ENCODE assay signal across 13 cellular contexts in genomic region chr5:68243681-68244080, GRCh38. TPM values are rescaled to one million over a fixed set of nuclear protein-coding genes. Genes with fewer than 3 reads are reported as not detected.
DNase-seq lines count a peak whose midpoint lies in the region; ATAC-seq and TF ChIP-seq lines count a peak whose summit lies in the region.
"Had no signal": no experiment of that assay in that cellular context is flagged by ENCODE, and none has a peak within 500 bp of the region (broad histone marks: within the 10 kb centered on the region; RNA-seq: fewer than 3 reads in every experiment).

No MANE protein-coding gene starts in this region.

- peaks cover 5% of the 10 kb centered on the region for H3F3A ChIP-seq in SK-N-SH (replicated peaks; ENCODE audit: insufficient read depth)

- POLR2A ChIA-PET in SK-N-SH (lab: Yijun Ruan, JAX) = no interaction called here

- H3K36me3 ChIP-seq in KOPT-K1 (ENCODE audit: insufficient read depth, low read length) = peaks cover 3% of the 10 kb centered on the region; the same call in 1 of the 2 replicates
- no peaks in the 10 kb centered on the region for H3K36me3 ChIP-seq in osteoblast (ENCODE audit: insufficient read depth, low read length)
- H3K36me3 ChIP-seq in SK-N-SH (replicated peaks in 1 of 2; ENCODE audit: control insufficient read depth in 1 of 2, insufficient read depth in 2 of 2, low read length in 1 of 2) = peaks cover 7 to 13% of the 10 kb centered on the region in 2 experiments
- H3K36me3 ChIP-seq: colonic mucosa had no signal

- CTCF ChIA-PET in SK-N-SH (lab: Yijun Ruan, JAX) = interaction anchor here (1.4 to 2.0 kb wide), 3 partner anchors 9 to 998 kb away, joined by 3 to 4 read pairs (median 4); no protein-coding TSS in a partner anchor

- peak in 2 of 3 experiments; percentile 9 to 54 for DNase-seq in NCI-H1417 (lab: John Stamatoyannopoulos, UW)
- DNase-seq in NCI-H1417 treated with DMSO at 0.1 percent for 48 hours (lab: John Stamatoyannopoulos, UW) = no peak
- no peak for DNase-seq in activated T-helper 2 cell treated with anti-CD3 and anti-CD28 coated beads, Interferon-gamma antibody, Interleukin-2, Interleukin-4, amounts not matched to agents 10 μg/mL and 5 μg/mL and 100 μg/mL, durations not matched to agents 14 hours and 24 hours and 36 hours (ENCODE audit: low spot score)
- DNase-seq in osteoblast (ENCODE audit: insufficient read length, low spot score, missing footprints) = no peak
- DNase-seq in SK-N-SH = no peak
- DNase-seq: colonic mucosa, NCI-H82 had no signal

- WGBS in SK-N-SH (ENCODE audit: low lambda C conversion rate) = 91% methylated on average over 2 of the region's 2 CpGs

- H3K4me1 Mint-ChIP-seq in activated T-helper 2 cell treated with anti-CD3 and anti-CD28 coated beads, Interferon-gamma antibody, Interleukin-2, Interleukin-4, amounts not matched to agents 10 μg/mL and 5 μg/mL and 100 μg/mL, durations not matched to agents 14 hours and 24 hours and 36 hours (ENCODE audit: low read depth) = peaks cover 55% of the 10 kb centered on the region

- H3K4me1 ChIP-seq in osteoblast (ENCODE audit: insufficient read depth, low read length) (peaks cover 42% of the 10 kb centered on the region), SK-N-SH (ENCODE audit: control insufficient read depth in 1 of 2, insufficient read depth in 2 of 2, low read depth in 1 of 2, low read length in 1 of 2) (peaks cover 16 to 18% of the 10 kb centered on the region in 2 experiments)
- H3K4me1 ChIP-seq: A549 had no signal

- intact Hi-C loops in activated T-helper 2 cell treated with anti-CD3 and anti-CD28 coated beads, Interferon-gamma antibody, Interleukin-2, Interleukin-4, amounts not matched to agents 10 μg/mL and 5 μg/mL and 100 μg/mL, durations not matched to agents 14 hours and 24 hours and 36 hours (cut with micrococcal nuclease) = no loop called here

- peaks cover 49% of the 10 kb centered on the region for H3K79me2 ChIP-seq in osteoblast (ENCODE audit: insufficient read depth, low read length)
- H3K79me2 ChIP-seq in SK-N-SH (ENCODE audit: insufficient read depth) = 0 out of 2 replicates have a peak, but pooled peaks cover 7% of the 10 kb centered on the region

- peaks cover 38% of the 10 kb centered on the region for H3K36me3 Mint-ChIP-seq in activated T-helper 2 cell treated with anti-CD3 and anti-CD28 coated beads, Interferon-gamma antibody, Interleukin-2, Interleukin-4, amounts not matched to agents 10 μg/mL and 5 μg/mL and 100 μg/mL, durations not matched to agents 14 hours and 24 hours and 36 hours (ENCODE audit: low read depth)

- H2AFZ ChIP-seq in osteoblast (ENCODE audit: low read length) (no peak overlapping the region), SK-N-SH (ENCODE audit: low read depth) (no peak overlapping the region)
- H2AFZ ChIP-seq: GM23338 had no signal

- no peaks in the 10 kb centered on the region for H3K27me3 ChIP-seq in osteoblast (ENCODE audit: insufficient read depth, low read length)
- H3K27me3 ChIP-seq in SK-N-SH (ENCODE audit: insufficient read depth) = no peaks in the 10 kb centered on the region
- H3K27me3 ChIP-seq: colonic mucosa had no signal

- H3K9me3 ChIP-seq in KOPT-K1 (ENCODE audit: insufficient read depth, low read length, poor library complexity, severe bottlenecking) (no peaks in the 10 kb centered on the region), osteoblast (ENCODE audit: low read depth, low read length) (no peaks in the 10 kb centered on the region), SK-N-SH (no peaks in the 10 kb centered on the region)
- H3K9me3 ChIP-seq: A549, colonic mucosa had no signal

- H4K20me1 ChIP-seq in osteoblast (ENCODE audit: insufficient read depth, low read length) (no peaks in the 10 kb centered on the region), SK-N-SH (ENCODE audit: insufficient read depth) (no peaks in the 10 kb centered on the region)

- TF ChIP-seq RAD21 in SK-N-SH (IDR thresholded peaks at IDR 0.05; ENCODE audit: low read length) = no peak

- H3K9ac ChIP-seq in SK-N-SH = no peak overlapping the region

- H3K9me3 Mint-ChIP-seq in activated T-helper 2 cell treated with anti-CD3 and anti-CD28 coated beads, Interferon-gamma antibody, Interleukin-2, Interleukin-4, amounts not matched to agents 10 μg/mL and 5 μg/mL and 100 μg/mL, durations not matched to agents 14 hours and 24 hours and 36 hours = no peaks in the 10 kb centered on the region
- H3K9me3 Mint-ChIP-seq: GM23338, mesothelial cell of epicardium had no signal

- H3K27ac Mint-ChIP-seq in activated T-helper 2 cell treated with anti-CD3 and anti-CD28 coated beads, Interferon-gamma antibody, Interleukin-2, Interleukin-4, amounts not matched to agents 10 μg/mL and 5 μg/mL and 100 μg/mL, durations not matched to agents 14 hours and 24 hours and 36 hours = peak overlapping the region; percentile 63
- H3K27ac Mint-ChIP-seq: GM23338, mesothelial cell of epicardium had no signal

- H3K4me3 ChIP-seq in osteoblast (ENCODE audit: insufficient read depth, low read length) (no peak overlapping the region), SK-N-SH (ENCODE audit: low read depth in 2 of 2, low read length in 1 of 2) (no peak overlapping the region)
- H3K4me3 ChIP-seq: A549, colonic mucosa, GM23338 had no signal

- ATAC-seq in GM18520 (IDR thresholded peaks at IDR 0.05; ENCODE audit: unreplicated experiment) (no peak), GM19463 (IDR thresholded peaks at IDR 0.05; ENCODE audit: unreplicated experiment) (no peak)
- ATAC-seq: A549, GM23338 had no signal

- TF ChIP-seq EP300 in SK-N-SH (IDR thresholded peaks at IDR 0.05; ENCODE audit: borderline replicate concordance in 1 of 2, low read depth in 1 of 2, low read length in 1 of 2) = no peak

- H3K27me3 Mint-ChIP-seq in activated T-helper 2 cell treated with anti-CD3 and anti-CD28 coated beads, Interferon-gamma antibody, Interleukin-2, Interleukin-4, amounts not matched to agents 10 μg/mL and 5 μg/mL and 100 μg/mL, durations not matched to agents 14 hours and 24 hours and 36 hours (ENCODE audit: low read depth) = no peaks in the 10 kb centered on the region

- no peaks in the 10 kb centered on the region for H3K9me2 ChIP-seq in SK-N-SH

- no peak overlapping the region for H3K4me3 Mint-ChIP-seq in activated T-helper 2 cell treated with anti-CD3 and anti-CD28 coated beads, Interferon-gamma antibody, Interleukin-2, Interleukin-4, amounts not matched to agents 10 μg/mL and 5 μg/mL and 100 μg/mL, durations not matched to agents 14 hours and 24 hours and 36 hours (ENCODE audit: low read depth)
- H3K4me3 Mint-ChIP-seq: GM23338, mesothelial cell of epicardium had no signal

- TF ChIP-seq CTCF in osteoblast (IDR thresholded peaks at IDR 0.05; ENCODE audit: extremely low read depth, low read depth, low read length) (no peak), SK-N-SH (IDR thresholded peaks at IDR 0.05) (no peak)

- peak overlapping the region; percentile 36 for H3K27ac ChIP-seq in KOPT-K1 (ENCODE audit: low read depth, low read length, poor library complexity, severe bottlenecking)
- peak overlapping the region; percentile 77 for H3K27ac ChIP-seq in osteoblast (ENCODE audit: low read depth, low read length)
- H3K27ac ChIP-seq in SK-N-SH (ENCODE audit: low read depth in 2 of 2, low read length in 1 of 2) = no peak overlapping the region
- H3K27ac ChIP-seq: A549, colonic mucosa had no signal

- H3K4me2 ChIP-seq in osteoblast (ENCODE audit: insufficient read depth, low read length) = no peak overlapping the region
- H3K4me2 ChIP-seq in SK-N-SH = no peak overlapping the region
- H3K4me2 ChIP-seq: A549, GM23338 had no signal

TF ChIP-seq in SK-N-SH, 30 proteins besides CTCF, POLR2A, EP300 and RAD21:
- no peak for TF ChIP-seq RCOR1 (IDR thresholded peaks at IDR 0.05; ENCODE audit: low read length)
- TF ChIP-seq RFX5 (IDR thresholded peaks at IDR 0.05; ENCODE audit: low read length) = no peak
- no peak for TF ChIP-seq EZH2phosphoT487 (IDR thresholded peaks at IDR 0.05; ENCODE audit: borderline replicate concordance, low read depth)
- TF ChIP-seq YY1 (IDR thresholded peaks at IDR 0.05; ENCODE audit: low read depth) = no peak
- TF ChIP-seq IRF3 (IDR thresholded peaks at IDR 0.05; ENCODE audit: low read depth, low read length) = no peak
- no peak for TF ChIP-seq CHD2 (IDR thresholded peaks at IDR 0.05; ENCODE audit: low read length, partially characterized antibody)
- no peak for TF ChIP-seq FOSL2 (IDR thresholded peaks at IDR 0.05; ENCODE audit: borderline replicate concordance, low read depth)
- no peak for TF ChIP-seq NRF1 (IDR thresholded peaks at IDR 0.05; ENCODE audit: low read depth, low read length)
- no peak for TF ChIP-seq SMC3 (IDR thresholded peaks at IDR 0.05; ENCODE audit: low read depth, low read length)
- no peak for TF ChIP-seq TCF12 (IDR thresholded peaks at IDR 0.05)
- TF ChIP-seq JUND (IDR thresholded peaks at IDR 0.05) = no peak
TF ChIP-seq in SK-N-SH: peak in this region for 0.

RNA-seq across cellular contexts. Expression of gene PIK3R1, which starts 28.1 kb away (rescaled TPM):
- 58.8 and 60.0 TPM in 2 replicates for total RNA-seq in activated T-helper 2 cell treated with anti-CD3 and anti-CD28 coated beads, Interferon-gamma antibody, Interleukin-2, Interleukin-4, amounts not matched to agents 10 μg/mL and 5 μg/mL and 100 μg/mL, durations not matched to agents 14 hours and 24 hours and 36 hours
- 26.8 and 37.7 TPM in 2 replicates for total RNA-seq in osteoblast
- 2.0 and 2.7 TPM in 2 replicates for polyA plus RNA-seq in SK-N-SH (2012; rRNA removed)
- 2.5 and 2.7 TPM in 2 replicates for polyA plus RNA-seq in SK-N-SH (2012; cell fraction: cytosol; rRNA removed)
- polyA plus RNA-seq in SK-N-SH (2012; cell fraction: nucleus; rRNA removed) = 2.2 and 3.9 TPM in 2 replicates

Comparison
In these comparisons a context has a peak if more than half of its experiments do, and no peak if none do; other contexts are left out.
1. DNase-seq: peak in NCI-H1417 (2 of 3); none in NCI-H1417 treated with DMSO at 0.1 percent for 48 hours (single experiment), activated T-helper 2 cell treated with anti-CD3 and anti-CD28 coated beads, Interferon-gamma antibody, Interleukin-2, Interleukin-4, amounts not matched to agents 10 μg/mL and 5 μg/mL and 100 μg/mL, durations not matched to agents 14 hours and 24 hours and 36 hours (single experiment), osteoblast (single experiment) and SK-N-SH (single experiment).
2. H3K27ac ChIP-seq: peak in KOPT-K1 (single experiment) and osteoblast (single experiment); none in SK-N-SH (0 of 2).